Comparison of ENCODE assay signal across 11 cellular contexts in genomic region chr21:39613029-39613934, GRCh38. TPM values are rescaled to one million over a fixed set of nuclear protein-coding genes. Genes with fewer than 3 reads are reported as not detected.
A peak's percentile ranks its signal among the peaks of the same experiment; 100 is the strongest.
DNase-seq lines count a peak whose midpoint lies in the region; ATAC-seq and TF ChIP-seq lines count a peak whose summit lies in the region.
"Had no signal": no experiment of that assay in that cellular context is flagged by ENCODE, and none has a peak within 500 bp of the region (broad histone marks: within the 10 kb centered on the region; RNA-seq: fewer than 3 reads in every experiment).

No MANE protein-coding gene starts in this region.

- TF ChIP-seq POLR2A in body of pancreas (IDR thresholded peaks at IDR 0.05) (no peak), stomach (IDR thresholded peaks at IDR 0.05) (no peak)

- WGBS in body of pancreas, 2 donors: 7 to 24% methylated on average over 20 to 43 of the region's 48 CpGs
- WGBS in stomach, 5 donors: 12 to 25% (median 13%) methylated on average over 21 to 48 of the region's 48 CpGs

- H3K27me3 Mint-ChIP-seq in CD14-positive monocyte (ENCODE audit: low read depth in 3 of 3): peaks cover 42 to 62% (median 49%) of the 10 kb centered on the region in 3 donors

- peak in 1 of 7 experiments; percentile 8 for TF ChIP-seq CTCF in body of pancreas (IDR thresholded peaks at IDR 0.05)
- no peak for TF ChIP-seq CTCF in stomach (IDR thresholded peaks at IDR 0.05)
- TF ChIP-seq CTCF in CD14-positive monocyte (IDR thresholded peaks at IDR 0.05): no peak

- H3K4me1 Mint-ChIP-seq in CD14-positive monocyte: peaks cover 3% of the 10 kb centered on the region

- peak overlapping the region in 1 of 2 donors; percentile 81 for H3K4me3 Mint-ChIP-seq in CD14-positive monocyte

- peaks cover 0 to 14% (median 0%) of the 10 kb centered on the region in 7 donors for H3K9me3 Mint-ChIP-seq in CD14-positive monocyte

- peaks cover 0 to 3% of the 10 kb centered on the region in 2 donors for H3K36me3 Mint-ChIP-seq in CD14-positive monocyte

- no peak for TF ChIP-seq EP300 in stomach (IDR thresholded peaks at IDR 0.05)

- H3K4me3 ChIP-seq in body of pancreas: no peak overlapping the region
- H3K4me3 ChIP-seq in stomach: peak overlapping the region; percentile 36 to 45 (median 41)
- H3K4me3 ChIP-seq: PC-9 had no signal

- no peaks in the 10 kb centered on the region for H3K9me3 ChIP-seq in body of pancreas
- H3K9me3 ChIP-seq in stomach: no peaks in the 10 kb centered on the region
- H3K9me3 ChIP-seq: prostate gland had no signal

- H3K36me3 ChIP-seq in body of pancreas (replicated peaks in 1 of 2; ENCODE audit: insufficient read depth in 1 of 2, low read depth in 2 of 2) (no peaks in the 10 kb centered on the region), stomach (no peaks in the 10 kb centered on the region)
- H3K36me3 ChIP-seq: prostate gland had no signal

- DNase-seq in NCI-H2227 (lab: John Stamatoyannopoulos, UW; ENCODE audit: unreplicated experiment): peak; percentile 31
- no peak for DNase-seq in body of pancreas
- peak; percentile 12 for DNase-seq in medulla oblongata (ENCODE audit: extremely low spot score)
- no peak for DNase-seq in stomach
- DNase-seq in NOMO-1 treated with dmso at 0.1 percent for 144 hours (lab: John Stamatoyannopoulos, UW; ENCODE audit: unreplicated experiment): no peak
- DNase-seq in substantia nigra (lab: John Stamatoyannopoulos, UW): no peak
- no peak for DNase-seq in CD14-positive monocyte (ENCODE audit: low spot score)
- DNase-seq: activated naive CD4-positive, alpha-beta T cell treated with anti-CD3 and anti-CD28 coated beads, Interleukin-2, amount 50 U/mL, for 16 hours; PC-9; stimulated activated naive CD4-positive, alpha-beta T cell treated with Interleukin-2 at 50 U/mL for 16 hours had no signal

- intact Hi-C loops in body of pancreas (cut with DNase I): no loop called here
- intact Hi-C loops in stomach (cut with DNase I; ENCODE audit: low total_unique reads): no loop called here
- intact Hi-C loops in CD14-positive monocyte (cut with micrococcal nuclease): no loop called here

- H3K27me3 ChIP-seq in body of pancreas (peaks cover 0 to 4% of the 10 kb centered on the region in 2 donors), stomach (peaks cover 0 to 67% (median 27%) of the 10 kb centered on the region in 3 donors)

- ATAC-seq in body of pancreas: no peak

- no peak overlapping the region for H3K27ac Mint-ChIP-seq in CD14-positive monocyte

- H3K4me1 ChIP-seq in body of pancreas (peaks cover 29% of the 10 kb centered on the region), stomach (peaks cover 6 to 17% (median 13%) of the 10 kb centered on the region in 4 donors)
- H3K4me1 ChIP-seq: prostate gland had no signal

- H3K27ac ChIP-seq in body of pancreas (peak overlapping the region; percentile 29 to 81 (median 72)), stomach (no peak overlapping the region), substantia nigra (ENCODE audit: low read depth, low read length, poor library complexity, severe bottlenecking) (no peak overlapping the region)
- H3K27ac ChIP-seq: PC-9, prostate gland had no signal

RNA-seq across cellular contexts. Expression of gene B3GALT5, which starts 0.5 kb away (rescaled TPM):
- 1 to 10 TPM; 4.9 to 5.6 TPM for total RNA-seq in body of pancreas
- 1 to 10 TPM in 3 of 5 donors, under 1 TPM in 1, not detected in 1; 0.45 to 8.3 (median 4.3) TPM for total RNA-seq in stomach
- polyA plus RNA-seq in stomach: 1 to 10 TPM in 1 of 3 donors, under 1 TPM in 2; 0.12 to 2.7 (median 0.70) TPM
- not detected for polyA plus RNA-seq in CD14-positive monocyte

Comparison
In these comparisons a context has a peak if more than half of its experiments do, and no peak if none do; other contexts are left out.
1. DNase-seq: peak in NCI-H2227 (single experiment) and medulla oblongata (single experiment); none in body of pancreas (0 of 4), stomach (single experiment), NOMO-1 treated with dmso at 0.1 percent for 144 hours (single experiment), substantia nigra (0 of 49) and CD14-positive monocyte (single experiment).
2. H3K27ac ChIP-seq: peak in body of pancreas (4 of 4); none in stomach (0 of 5) and substantia nigra (single experiment).
3. H3K4me3 ChIP-seq: peak in stomach (4 of 4); none in body of pancreas (0 of 2).